In genomic region chr11:71914617-71915189, GRCh38 we compare ENCODE assay signal across 26 cellular contexts. TPM values are rescaled to one million over a fixed set of nuclear protein-coding genes. Genes with fewer than 3 reads are reported as not detected.
DNase-seq lines count a peak whose midpoint lies in the region; TF ChIP-seq lines count a peak whose summit lies in the region.
"Had no signal": no experiment of that assay in that cellular context is flagged by ENCODE, and none has a peak within 500 bp of the region (broad histone marks: within the 10 kb centered on the region; RNA-seq: fewer than 3 reads in every experiment).

No MANE protein-coding gene starts in this region.

- no peaks in the 10 kb centered on the region for H3K9me3 ChIP-seq in hepatocyte (ENCODE audit: low read depth)
- no peaks in the 10 kb centered on the region for H3K9me3 ChIP-seq in right atrium auricular region
- H3K9me3 ChIP-seq: A549; BLaER1 treated with 17β-estradiol and CSF1 and Interleukin-3, amounts not matched to agents 10 nM and 100 nM had no signal

- H3K4me1 ChIP-seq in hepatocyte (ENCODE audit: insufficient read depth) (no peaks in the 10 kb centered on the region), right atrium auricular region (no peaks in the 10 kb centered on the region)
- H3K4me1 ChIP-seq: A549 had no signal

- WGBS in hepatocyte (ENCODE audit: low lambda C conversion rate, missing lambda C conversion rate), result 87% methylated on average over 7 of the region's 7 CpGs

- no peaks in the 10 kb centered on the region for H3K79me2 ChIP-seq in hepatocyte

- no peaks in the 10 kb centered on the region for H3K36me3 ChIP-seq in hepatocyte (replicated peaks; ENCODE audit: insufficient read depth, low read depth)
- H3K36me3 ChIP-seq in right atrium auricular region, result peaks cover 44% of the 10 kb centered on the region

- CTCF ChIA-PET in activated CD4-positive, alpha-beta memory T cell treated with anti-CD3 and anti-CD28 coated beads, Interleukin-2, amount 10 ng/mL, durations not matched to agents 7 days and 5 days (lab: Charles Lee), result interaction anchor here (0.7 kb wide), 1 partner anchor 326 kb away, joined by 3 read pairs; no protein-coding TSS in a partner anchor

- TF ChIP-seq CTCF in HFFc6 (IDR thresholded peaks at IDR 0.05), result no peak
- TF ChIP-seq CTCF in hepatocyte (IDR thresholded peaks at IDR 0.05; ENCODE audit: poor library complexity), result no peak
- TF ChIP-seq CTCF in right atrium auricular region (IDR thresholded peaks at IDR 0.05), result no peak

- peaks cover 17% of the 10 kb centered on the region for H3K4me1 Mint-ChIP-seq in activated T-cell treated with anti-CD3 and anti-CD28 coated beads, Interleukin-2, amount 50 U/mL, for 24 hours (ENCODE audit: low read depth)
- H3K4me1 Mint-ChIP-seq in HFFc6 (ENCODE audit: low read depth), result peaks cover 21% of the 10 kb centered on the region
- peaks cover 26% of the 10 kb centered on the region for H3K4me1 Mint-ChIP-seq in activated CD4-positive, alpha-beta memory T cell treated with anti-CD3 and anti-CD28 coated beads, Interleukin-2, amount 10 ng/mL, durations not matched to agents 7 days and 5 days

- H4K20me1 ChIP-seq in hepatocyte (ENCODE audit: insufficient read depth, poor library complexity, severe bottlenecking), result no peaks in the 10 kb centered on the region
- H4K20me1 ChIP-seq: BLaER1 treated with 17β-estradiol and CSF1 and Interleukin-3, amounts not matched to agents 10 nM and 100 nM had no signal

- DNase-seq in activated T-cell treated with anti-CD3 and anti-CD28 coated beads, Interleukin-2, amount 50 U/mL, for 24 hours, result no peak
- no peak for DNase-seq in activated T-cell treated with anti-CD3 and anti-CD28 coated beads for 4 hours
- no peak for DNase-seq in HFFc6
- DNase-seq in activated CD4-positive, alpha-beta memory T cell treated with anti-CD3 and anti-CD28 coated beads, Interleukin-2, amount 10 ng/mL, durations not matched to agents 7 days and 5 days, result no peak
- DNase-seq in hepatocyte (ENCODE audit: low spot score), result no peak
- no peak for DNase-seq in erythroblast (lab: John Stamatoyannopoulos, UW)
- no peak for DNase-seq in DMS114 treated with DMSO at 0.1 percent for 48 hours (lab: John Stamatoyannopoulos, UW; ENCODE audit: unreplicated experiment)
- DNase-seq in right atrium auricular region (ENCODE audit: low spot score), result no peak
- DNase-seq: Calu3; CD8-positive, alpha-beta T cell; DMS53; EL; H7; Karpas-422; NCI-H1048; NCI-H1436 treated with DMSO at 0.1 percent for 48 hours; NCI-H2029; NCI-H345; NCI-H524 treated with DMSO at 0.1 percent for 48 hours; SHP77 had no signal

- H3K9me2 ChIP-seq in hepatocyte (replicated peaks; ENCODE audit: insufficient read depth), result no peaks in the 10 kb centered on the region

- H3K9me3 Mint-ChIP-seq in activated T-cell treated with anti-CD3 and anti-CD28 coated beads, Interleukin-2, amount 50 U/mL, for 24 hours, result no peaks in the 10 kb centered on the region
- no peaks in the 10 kb centered on the region for H3K9me3 Mint-ChIP-seq in HFFc6
- H3K9me3 Mint-ChIP-seq in activated CD4-positive, alpha-beta memory T cell treated with anti-CD3 and anti-CD28 coated beads, Interleukin-2, amount 10 ng/mL, durations not matched to agents 7 days and 5 days, result no peaks in the 10 kb centered on the region
- H3K9me3 Mint-ChIP-seq: CD8-positive, alpha-beta T cell had no signal

- no peak overlapping the region for H3K4me2 ChIP-seq in hepatocyte
- H3K4me2 ChIP-seq: A549 had no signal

- H3K27me3 Mint-ChIP-seq in activated T-cell treated with anti-CD3 and anti-CD28 coated beads, Interleukin-2, amount 50 U/mL, for 24 hours, result no peaks in the 10 kb centered on the region
- H3K27me3 Mint-ChIP-seq in HFFc6 (ENCODE audit: insufficient read depth), result no peaks in the 10 kb centered on the region; the same call in 1 of the 2 replicates
- no peaks in the 10 kb centered on the region for H3K27me3 Mint-ChIP-seq in activated CD4-positive, alpha-beta memory T cell treated with anti-CD3 and anti-CD28 coated beads, Interleukin-2, amount 10 ng/mL, durations not matched to agents 7 days and 5 days

- H2AFZ ChIP-seq in hepatocyte, result no peak overlapping the region

- no peaks in the 10 kb centered on the region for H3K27me3 ChIP-seq in hepatocyte
- no peaks in the 10 kb centered on the region for H3K27me3 ChIP-seq in right atrium auricular region
- H3K27me3 ChIP-seq: BLaER1 treated with 17β-estradiol and CSF1 and Interleukin-3, amounts not matched to agents 10 nM and 100 nM had no signal

- peak overlapping the region; percentile 15 for H3K27ac ChIP-seq in hepatocyte
- H3K27ac ChIP-seq in right atrium auricular region, result no peak overlapping the region
- H3K27ac ChIP-seq: A549; BLaER1 treated with 17β-estradiol and CSF1 and Interleukin-3, amounts not matched to agents 10 nM and 100 nM; HL-60 had no signal

- no peak overlapping the region for H3K4me3 Mint-ChIP-seq in activated T-cell treated with anti-CD3 and anti-CD28 coated beads, Interleukin-2, amount 50 U/mL, for 24 hours
- H3K4me3 Mint-ChIP-seq in HFFc6, result no peak overlapping the region
- no peak overlapping the region for H3K4me3 Mint-ChIP-seq in activated CD4-positive, alpha-beta memory T cell treated with anti-CD3 and anti-CD28 coated beads, Interleukin-2, amount 10 ng/mL, durations not matched to agents 7 days and 5 days
- H3K4me3 Mint-ChIP-seq: CD8-positive, alpha-beta T cell had no signal

- H3K4me3 ChIP-seq in hepatocyte (no peak overlapping the region), right atrium auricular region (no peak overlapping the region)
- H3K4me3 ChIP-seq: A549 had no signal

- POLR2A ChIA-PET in activated CD4-positive, alpha-beta memory T cell treated with anti-CD3 and anti-CD28 coated beads, Interleukin-2, amount 10 ng/mL, durations not matched to agents 7 days and 5 days (lab: Charles Lee), result interaction anchor here (2.2 kb wide), 1 partner anchor 13 kb away, joined by 8 read pairs; the partner anchor contains the start of gene XNDC1N

- H3K36me3 Mint-ChIP-seq in activated T-cell treated with anti-CD3 and anti-CD28 coated beads, Interleukin-2, amount 50 U/mL, for 24 hours (ENCODE audit: low read depth), result peaks cover 88% of the 10 kb centered on the region
- peaks cover 44% of the 10 kb centered on the region for H3K36me3 Mint-ChIP-seq in HFFc6 (ENCODE audit: low read depth)
- H3K36me3 Mint-ChIP-seq in activated CD4-positive, alpha-beta memory T cell treated with anti-CD3 and anti-CD28 coated beads, Interleukin-2, amount 10 ng/mL, durations not matched to agents 7 days and 5 days (ENCODE audit: low read depth), result peaks cover 62% of the 10 kb centered on the region

- no peak for TF ChIP-seq POLR2A in erythroblast (IDR thresholded peaks at IDR 0.05; ENCODE audit: low read length)

- peak overlapping the region; percentile 24 for H3K27ac Mint-ChIP-seq in activated T-cell treated with anti-CD3 and anti-CD28 coated beads, Interleukin-2, amount 50 U/mL, for 24 hours
- H3K27ac Mint-ChIP-seq in HFFc6, result peak overlapping the region; percentile 44
- H3K27ac Mint-ChIP-seq in activated CD4-positive, alpha-beta memory T cell treated with anti-CD3 and anti-CD28 coated beads, Interleukin-2, amount 10 ng/mL, durations not matched to agents 7 days and 5 days, result peak overlapping the region; percentile 52
- H3K27ac Mint-ChIP-seq: CD8-positive, alpha-beta T cell had no signal

RNA-seq across cellular contexts. Expression of gene XNDC1N, which starts 13.7 kb away (rescaled TPM):
- 1 to 10 TPM; 2.3 to 4.0 (median 3.4) TPM for total RNA-seq in HFFc6 (2021; fragmentation: NEBNext Ultra II Directional; extraction: Animal tissue kit (Norgen Biotek cat#: 25700))
- 10 to 100 TPM; 12.8 to 14.0 TPM for total RNA-seq in activated CD4-positive, alpha-beta memory T cell treated with anti-CD3 and anti-CD28 coated beads, Interleukin-2, amount 10 ng/mL, durations not matched to agents 7 days and 5 days
- total RNA-seq in hepatocyte (5.9 and 9.7 TPM in 2 replicates), right atrium auricular region (1 to 10 TPM; 1.4 to 1.5 TPM)
- 1.6 and 7.1 TPM in 2 replicates for polyA plus RNA-seq in hepatocyte

RNA-seq across cellular contexts. Expression of gene RNF121, which starts 14.1 kb away (rescaled TPM):
- total RNA-seq in HFFc6 (2021; fragmentation: NEBNext Ultra II Directional; extraction: Animal tissue kit (Norgen Biotek cat#: 25700)), result 10 to 100 TPM; 36.7 to 41.6 (median 38.7) TPM
- 10 to 100 TPM; 25.7 to 28.1 TPM for total RNA-seq in activated CD4-positive, alpha-beta memory T cell treated with anti-CD3 and anti-CD28 coated beads, Interleukin-2, amount 10 ng/mL, durations not matched to agents 7 days and 5 days
- total RNA-seq in hepatocyte, result 26.4 and 26.5 TPM in 2 replicates
- 29.4 and 38.1 TPM in 2 replicates for polyA plus RNA-seq in hepatocyte
- 10 to 100 TPM; 21.6 to 25.8 TPM for total RNA-seq in right atrium auricular region

RNA-seq across cellular contexts. Expression of gene DEFB131B, which starts 36.5 kb away (rescaled TPM):
- total RNA-seq in HFFc6 (2021; fragmentation: NEBNext Ultra II Directional; extraction: Animal tissue kit (Norgen Biotek cat#: 25700)), result not detected
- total RNA-seq in activated CD4-positive, alpha-beta memory T cell treated with anti-CD3 and anti-CD28 coated beads, Interleukin-2, amount 10 ng/mL, durations not matched to agents 7 days and 5 days, result not detected
- total RNA-seq in hepatocyte (not detected in 2 replicates), right atrium auricular region (not detected)
- not detected in 2 replicates for polyA plus RNA-seq in hepatocyte
- total RNA-seq: Calu3; CD8-positive, alpha-beta T cell; H7; IMR-90; MCF 10A; RPMI7951 had no signal
- polyA plus RNA-seq: A549, IMR-90 had no signal
